Comparison of ENCODE assay signal across 9 cellular contexts in genomic region chr11:61776561-61777075, GRCh38. TPM values are rescaled to one million over a fixed set of nuclear protein-coding genes. Genes with fewer than 3 reads are reported as not detected.
DNase-seq lines count a peak whose midpoint lies in the region; ATAC-seq, FAIRE-seq and TF ChIP-seq lines count a peak whose summit lies in the region.
"Had no signal": no experiment of that assay in that cellular context is flagged by ENCODE, and none has a peak within 500 bp of the region (broad histone marks: within the 10 kb centered on the region; RNA-seq: fewer than 3 reads in every experiment).

No MANE protein-coding gene starts in this region.

- peaks cover 13% of the 10 kb centered on the region for H3K4me1 ChIP-seq in HepG2 (ENCODE audit: insufficient read depth, low read length)

- H3K27ac ChIP-seq in WERI-Rb-1 (no peak overlapping the region), HepG2 (ENCODE audit: extremely low read length, insufficient read depth, low read length) (no peak overlapping the region)
- H3K27ac ChIP-seq: skin epidermis had no signal

- no peak overlapping the region for H2AFZ ChIP-seq in HepG2 (ENCODE audit: low read length)

- CTCF ChIA-PET in HepG2 (lab: Yijun Ruan, JAX; ENCODE audit: low intra/inter-chr PET ratio, low total read pairs): interaction anchor here (1.0 to 3.5 kb wide), 3 partner anchors 20 to 29 kb away, joined by 4 to 51 read pairs (median 38); partner anchors contain the start of gene MYRF

- TF ChIP-seq CTCF in WERI-Rb-1 (IDR thresholded peaks at IDR 0.05; ENCODE audit: low read depth, low read length) (peak; percentile 82), HepG2 (CRISPR knock-in tag; IDR thresholded peaks at IDR 0.05) (peak; percentile 77)

- no peaks in the 10 kb centered on the region for H4K20me1 ChIP-seq in HepG2 (ENCODE audit: insufficient read depth, low read length)

- H3K27me3 ChIP-seq in WERI-Rb-1 (ENCODE audit: insufficient read depth, low read depth, severe bottlenecking) (no peaks in the 10 kb centered on the region), HepG2 (ENCODE audit: control insufficient read depth in 1 of 2, insufficient read depth in 2 of 2, low read length in 2 of 2) (no peaks in the 10 kb centered on the region; a peak in 1 of 5 replicates)

- peak; percentile 75 for ATAC-seq in HepG2
- no peak for ATAC-seq in GM21723 (IDR thresholded peaks at IDR 0.05; ENCODE audit: unreplicated experiment)

- H3K36me3 ChIP-seq in WERI-Rb-1 (no peaks in the 10 kb centered on the region), HepG2 (replicated peaks in 1 of 2; ENCODE audit: control insufficient read depth in 1 of 2, insufficient read depth in 2 of 2, low read length in 2 of 2) (peaks cover 29 to 44% of the 10 kb centered on the region in 2 experiments; a peak in 4 of 5 replicates)

- TF ChIP-seq EP300 in HepG2 (IDR thresholded peaks at IDR 0.05; ENCODE audit: low read depth in 2 of 2, low read length in 2 of 2) (no peak), HepG2 (CRISPR knock-in tag; IDR thresholded peaks at IDR 0.05; ENCODE audit: borderline replicate concordance) (no peak)

- H3K9ac ChIP-seq in HepG2 (ENCODE audit: insufficient read depth, low read depth, low read length): no peak overlapping the region

- in situ Hi-C loops in KBM-7 (cut with MboI; ENCODE audit: low pct_unique_long_range_greater_than_20kb, low sequenced_read_pairs) (no loop called here), HepG2 (cut with HindIII; ENCODE audit: extremely low pct_ligation_motif_present, low pct_unique_long_range_greater_than_20kb) (no loop called here)

- intact Hi-C loops in HepG2 (cut with micrococcal nuclease; ENCODE audit: unreplicated experiment): loop anchor here (1.0 kb wide), 2 partner anchors 22 to 29 kb away; no protein-coding TSS in a partner anchor

- H3K4me3 ChIP-seq in WERI-Rb-1 (ENCODE audit: low read depth, low read length) (no peak overlapping the region), HepG2 (replicated peaks in 1 of 3; ENCODE audit: insufficient read depth in 1 of 3, low read depth in 2 of 3, low read length in 3 of 3) (no peak overlapping the region)

- peak; percentile 89 for TF ChIP-seq RAD21 in HepG2 (CRISPR knock-in tag; IDR thresholded peaks at IDR 0.05)

- peak; percentile 21 for FAIRE-seq in HepG2 (lab: Jason Lieb, UNC)

- WGBS in HepG2 (ENCODE audit: low lambda C conversion rate): 50% methylated on average over 3 of the region's 9 CpGs

- no peak for TF ChIP-seq POLR2A in HepG2 (IDR thresholded peaks at IDR 0.05; ENCODE audit: insufficient read depth in 1 of 2, low read depth in 2 of 2, low read length in 2 of 2)

- no peak overlapping the region for H3K4me2 ChIP-seq in HepG2 (ENCODE audit: low read depth, low read length)

- BruUV-seq in HepG2 (replicated peaks; lab: Mats Ljungman, UMichigan): no TSS peak

- DNase-seq in NCI-H526 (lab: John Stamatoyannopoulos, UW): peak; percentile 21 to 82
- DNase-seq in NCI-H526 treated with DMSO at 0.1 percent for 48 hours (lab: John Stamatoyannopoulos, UW): no peak
- peak; percentile 76 for DNase-seq in KBM-7
- DNase-seq in WERI-Rb-1: peak; percentile 81
- peak; percentile 34 for DNase-seq in central memory CD4-positive, alpha-beta T cell
- DNase-seq in HepG2 (ENCODE audit: low spot score): peak; percentile 59
- DNase-seq in stimulated activated CD8-positive, alpha-beta memory T cell treated with anti-CD3 and anti-CD28 coated beads, Interleukin-4, amount 100 ng/mL, for 48 hours: peak; percentile 84

- H3K9me3 ChIP-seq in WERI-Rb-1 (ENCODE audit: severe bottlenecking) (no peaks in the 10 kb centered on the region), HepG2 (ENCODE audit: low read length) (no peaks in the 10 kb centered on the region)

- POLR2A ChIA-PET in HepG2 (lab: Yijun Ruan, JAX): interaction anchor here (0.7 kb wide), 1 partner anchor 20 kb away, joined by 3 read pairs; no protein-coding TSS in a partner anchor

- no peaks in the 10 kb centered on the region for H3K79me2 ChIP-seq in HepG2 (ENCODE audit: insufficient read depth, low read length)

RNA-seq across cellular contexts. Expression of gene TMEM258, which starts 15.8 kb away (rescaled TPM):
- total RNA-seq in HepG2 (2016; rRNA removed; fragmentation: Illumina TruSeq; extraction: Trizol): 164 and 175 TPM in 2 replicates
- total RNA-seq in HepG2 (2016; cell fraction: cytosol; rRNA removed; fragmentation: Illumina TruSeq; extraction: Trizol; ENCODE audit: low read depth): 124 and 186 TPM in 2 replicates
- 157 and 180 TPM in 2 replicates for total RNA-seq in HepG2 (2016; cell fraction: insoluble cytoplasmic fraction; rRNA removed; fragmentation: Illumina TruSeq; extraction: Trizol)
- 166 and 206 TPM in 2 replicates for total RNA-seq in HepG2 (2016; cell fraction: membrane; rRNA removed; fragmentation: Illumina TruSeq; extraction: Trizol)
- 83.5 and 96.3 TPM in 2 replicates for total RNA-seq in HepG2 (2016; cell fraction: nucleus; rRNA removed; fragmentation: Illumina TruSeq; extraction: Trizol)
- polyA plus RNA-seq in HepG2 (2011; rRNA removed): 363 and 424 TPM in 2 replicates
- polyA plus RNA-seq in HepG2 (2011; cell fraction: cytosol; rRNA removed): 333 and 381 TPM in 2 replicates
- 70.6 and 77.2 TPM in 2 replicates for polyA plus RNA-seq in HepG2 (2011; cell fraction: nucleus; rRNA removed)
- 225 and 301 TPM in 2 replicates for polyA plus RNA-seq in HepG2 (2012)
- polyA plus RNA-seq in HepG2 (2016; cell fraction: cytosol; fragmentation: Illumina TruSeq; extraction: Trizol; ENCODE audit: low read depth): 181 and 226 TPM in 2 replicates
- polyA plus RNA-seq in HepG2 (2016; cell fraction: insoluble cytoplasmic fraction; fragmentation: Illumina TruSeq; extraction: Trizol; ENCODE audit: low read depth): 187 and 188 TPM in 2 replicates
- polyA plus RNA-seq in HepG2 (2016; cell fraction: membrane; fragmentation: Illumina TruSeq; extraction: Trizol; ENCODE audit: low read depth): 185 and 215 TPM in 2 replicates
- polyA plus RNA-seq in HepG2 (2016; cell fraction: nucleus; fragmentation: Illumina TruSeq; extraction: Trizol; ENCODE audit: insufficient read depth, low read depth): 173 and 175 TPM in 2 replicates
- polyA minus RNA-seq in HepG2 (2011; rRNA and poly(A)+ RNA removed; ENCODE audit: low replicate concordance): 153 and 413 TPM in 2 replicates
- polyA minus RNA-seq in HepG2 (2011; cell fraction: cytosol; rRNA and poly(A)+ RNA removed): 79.2 and 82.2 TPM in 2 replicates
- 54.3 and 55.7 TPM in 2 replicates for polyA minus RNA-seq in HepG2 (2011; cell fraction: nucleus; rRNA and poly(A)+ RNA removed)

RNA-seq across cellular contexts. Expression of gene FEN1, which starts 16.1 kb away (rescaled TPM):
- 102 and 116 TPM in 2 replicates for total RNA-seq in HepG2 (2016; rRNA removed; fragmentation: Illumina TruSeq; extraction: Trizol)
- total RNA-seq in HepG2 (2016; cell fraction: cytosol; rRNA removed; fragmentation: Illumina TruSeq; extraction: Trizol; ENCODE audit: low read depth): 9.9 and 12.9 TPM in 2 replicates
- 103 and 117 TPM in 2 replicates for total RNA-seq in HepG2 (2016; cell fraction: insoluble cytoplasmic fraction; rRNA removed; fragmentation: Illumina TruSeq; extraction: Trizol)
- 25.3 and 31.0 TPM in 2 replicates for total RNA-seq in HepG2 (2016; cell fraction: membrane; rRNA removed; fragmentation: Illumina TruSeq; extraction: Trizol)
- 47.5 and 54.1 TPM in 2 replicates for total RNA-seq in HepG2 (2016; cell fraction: nucleus; rRNA removed; fragmentation: Illumina TruSeq; extraction: Trizol)
- polyA plus RNA-seq in HepG2 (2011; rRNA removed): 10.9 and 12.4 TPM in 2 replicates
- 11.9 and 14.6 TPM in 2 replicates for polyA plus RNA-seq in HepG2 (2011; cell fraction: cytosol; rRNA removed)
- polyA plus RNA-seq in HepG2 (2011; cell fraction: nucleus; rRNA removed): 4.0 and 5.3 TPM in 2 replicates
- 11.2 and 20.0 TPM in 2 replicates for polyA plus RNA-seq in HepG2 (2012)
- polyA plus RNA-seq in HepG2 (2016; cell fraction: cytosol; fragmentation: Illumina TruSeq; extraction: Trizol; ENCODE audit: low read depth): 5.2 and 7.1 TPM in 2 replicates
- polyA plus RNA-seq in HepG2 (2016; cell fraction: insoluble cytoplasmic fraction; fragmentation: Illumina TruSeq; extraction: Trizol; ENCODE audit: low read depth): 94.2 and 98.7 TPM in 2 replicates
- polyA plus RNA-seq in HepG2 (2016; cell fraction: membrane; fragmentation: Illumina TruSeq; extraction: Trizol; ENCODE audit: low read depth): 12.2 and 15.7 TPM in 2 replicates
- polyA plus RNA-seq in HepG2 (2016; cell fraction: nucleus; fragmentation: Illumina TruSeq; extraction: Trizol; ENCODE audit: insufficient read depth, low read depth): 60.2 and 63.1 TPM in 2 replicates
- 25.3 and 218 TPM in 2 replicates for polyA minus RNA-seq in HepG2 (2011; rRNA and poly(A)+ RNA removed; ENCODE audit: low replicate concordance)
- polyA minus RNA-seq in HepG2 (2011; cell fraction: cytosol; rRNA and poly(A)+ RNA removed): 7.6 and 10.2 TPM in 2 replicates
- polyA minus RNA-seq in HepG2 (2011; cell fraction: nucleus; rRNA and poly(A)+ RNA removed): 10.8 and 11.8 TPM in 2 replicates

RNA-seq across cellular contexts. Expression of gene MYRF, which starts 24.2 kb away (rescaled TPM):
- 7.9 and 10.2 TPM in 2 replicates for total RNA-seq in HepG2 (2016; rRNA removed; fragmentation: Illumina TruSeq; extraction: Trizol)
- total RNA-seq in HepG2 (2016; cell fraction: cytosol; rRNA removed; fragmentation: Illumina TruSeq; extraction: Trizol; ENCODE audit: low read depth): 6.6 and 7.4 TPM in 2 replicates
- total RNA-seq in HepG2 (2016; cell fraction: insoluble cytoplasmic fraction; rRNA removed; fragmentation: Illumina TruSeq; extraction: Trizol): 6.8 and 10.3 TPM in 2 replicates
- 8.2 and 8.5 TPM in 2 replicates for total RNA-seq in HepG2 (2016; cell fraction: membrane; rRNA removed; fragmentation: Illumina TruSeq; extraction: Trizol)
- 16.7 and 20.6 TPM in 2 replicates for total RNA-seq in HepG2 (2016; cell fraction: nucleus; rRNA removed; fragmentation: Illumina TruSeq; extraction: Trizol)
- 25.9 and 33.2 TPM in 2 replicates for polyA plus RNA-seq in HepG2 (2011; rRNA removed)
- 17.4 and 19.1 TPM in 2 replicates for polyA plus RNA-seq in HepG2 (2011; cell fraction: cytosol; rRNA removed)
- 140 and 154 TPM in 2 replicates for polyA plus RNA-seq in HepG2 (2011; cell fraction: nucleus; rRNA removed)
- polyA plus RNA-seq in HepG2 (2012): 27.5 and 41.4 TPM in 2 replicates
- 1.8 and 2.1 TPM in 2 replicates for polyA plus RNA-seq in HepG2 (2016; cell fraction: cytosol; fragmentation: Illumina TruSeq; extraction: Trizol; ENCODE audit: low read depth)
- polyA plus RNA-seq in HepG2 (2016; cell fraction: insoluble cytoplasmic fraction; fragmentation: Illumina TruSeq; extraction: Trizol; ENCODE audit: low read depth): 12.8 and 17.2 TPM in 2 replicates
- polyA plus RNA-seq in HepG2 (2016; cell fraction: membrane; fragmentation: Illumina TruSeq; extraction: Trizol; ENCODE audit: low read depth): 5.7 and 6.2 TPM in 2 replicates
- 69.8 and 76.1 TPM in 2 replicates for polyA plus RNA-seq in HepG2 (2016; cell fraction: nucleus; fragmentation: Illumina TruSeq; extraction: Trizol; ENCODE audit: insufficient read depth, low read depth)
- polyA minus RNA-seq in HepG2 (2011; rRNA and poly(A)+ RNA removed; ENCODE audit: low replicate concordance): 2.9 and 52.2 TPM in 2 replicates
- 27.3 and 36.7 TPM in 2 replicates for polyA minus RNA-seq in HepG2 (2011; cell fraction: cytosol; rRNA and poly(A)+ RNA removed)
- polyA minus RNA-seq in HepG2 (2011; cell fraction: nucleus; rRNA and poly(A)+ RNA removed): 39.0 and 39.4 TPM in 2 replicates

RNA-seq across cellular contexts. Expression of gene FADS1, which starts 40.2 kb away (rescaled TPM):
- total RNA-seq in HepG2 (2016; rRNA removed; fragmentation: Illumina TruSeq; extraction: Trizol): 65.8 and 108 TPM in 2 replicates
- 28.4 and 32.7 TPM in 2 replicates for total RNA-seq in HepG2 (2016; cell fraction: cytosol; rRNA removed; fragmentation: Illumina TruSeq; extraction: Trizol; ENCODE audit: low read depth)
- 63.3 and 108 TPM in 2 replicates for total RNA-seq in HepG2 (2016; cell fraction: insoluble cytoplasmic fraction; rRNA removed; fragmentation: Illumina TruSeq; extraction: Trizol)
- total RNA-seq in HepG2 (2016; cell fraction: membrane; rRNA removed; fragmentation: Illumina TruSeq; extraction: Trizol): 64.5 and 65.2 TPM in 2 replicates
- total RNA-seq in HepG2 (2016; cell fraction: nucleus; rRNA removed; fragmentation: Illumina TruSeq; extraction: Trizol): 91.8 and 110 TPM in 2 replicates
- 91.8 and 98.4 TPM in 2 replicates for polyA plus RNA-seq in HepG2 (2011; rRNA removed)
- polyA plus RNA-seq in HepG2 (2011; cell fraction: cytosol; rRNA removed): 80.8 and 110 TPM in 2 replicates
- 56.1 and 66.5 TPM in 2 replicates for polyA plus RNA-seq in HepG2 (2011; cell fraction: nucleus; rRNA removed)
- 70.6 and 81.6 TPM in 2 replicates for polyA plus RNA-seq in HepG2 (2012)
- polyA plus RNA-seq in HepG2 (2016; cell fraction: cytosol; fragmentation: Illumina TruSeq; extraction: Trizol; ENCODE audit: low read depth): 18.4 and 22.5 TPM in 2 replicates
- polyA plus RNA-seq in HepG2 (2016; cell fraction: insoluble cytoplasmic fraction; fragmentation: Illumina TruSeq; extraction: Trizol; ENCODE audit: low read depth): 56.1 and 57.8 TPM in 2 replicates
- polyA plus RNA-seq in HepG2 (2016; cell fraction: membrane; fragmentation: Illumina TruSeq; extraction: Trizol; ENCODE audit: low read depth): 34.4 and 36.5 TPM in 2 replicates
- 134 TPM in 2 replicates for polyA plus RNA-seq in HepG2 (2016; cell fraction: nucleus; fragmentation: Illumina TruSeq; extraction: Trizol; ENCODE audit: insufficient read depth, low read depth)
- polyA minus RNA-seq in HepG2 (2011; rRNA and poly(A)+ RNA removed; ENCODE audit: low replicate concordance): 305 and 789 TPM in 2 replicates
- 108 and 118 TPM in 2 replicates for polyA minus RNA-seq in HepG2 (2011; cell fraction: cytosol; rRNA and poly(A)+ RNA removed)
- polyA minus RNA-seq in HepG2 (2011; cell fraction: nucleus; rRNA and poly(A)+ RNA removed): 63.0 and 82.7 TPM in 2 replicates

RNA-seq across cellular contexts. Expression of gene FADS2, which starts 51.5 kb away (rescaled TPM):
- total RNA-seq in HepG2 (2016; rRNA removed; fragmentation: Illumina TruSeq; extraction: Trizol): 54.7 and 124 TPM in 2 replicates
- 17.6 and 17.8 TPM in 2 replicates for total RNA-seq in HepG2 (2016; cell fraction: cytosol; rRNA removed; fragmentation: Illumina TruSeq; extraction: Trizol; ENCODE audit: low read depth)
- total RNA-seq in HepG2 (2016; cell fraction: insoluble cytoplasmic fraction; rRNA removed; fragmentation: Illumina TruSeq; extraction: Trizol): 51.3 and 120 TPM in 2 replicates
- 42.1 and 45.1 TPM in 2 replicates for total RNA-seq in HepG2 (2016; cell fraction: membrane; rRNA removed; fragmentation: Illumina TruSeq; extraction: Trizol)
- total RNA-seq in HepG2 (2016; cell fraction: nucleus; rRNA removed; fragmentation: Illumina TruSeq; extraction: Trizol): 103 and 115 TPM in 2 replicates
- polyA plus RNA-seq in HepG2 (2011; rRNA removed): 90.1 and 125 TPM in 2 replicates
- polyA plus RNA-seq in HepG2 (2011; cell fraction: cytosol; rRNA removed): 66.9 and 93.5 TPM in 2 replicates
- 77.8 and 97.6 TPM in 2 replicates for polyA plus RNA-seq in HepG2 (2011; cell fraction: nucleus; rRNA removed)
- polyA plus RNA-seq in HepG2 (2012): 111 and 112 TPM in 2 replicates
- polyA plus RNA-seq in HepG2 (2016; cell fraction: cytosol; fragmentation: Illumina TruSeq; extraction: Trizol; ENCODE audit: low read depth): 16.3 and 18.5 TPM in 2 replicates
- polyA plus RNA-seq in HepG2 (2016; cell fraction: insoluble cytoplasmic fraction; fragmentation: Illumina TruSeq; extraction: Trizol; ENCODE audit: low read depth): 43.7 and 53.6 TPM in 2 replicates
- 27.1 and 32.3 TPM in 2 replicates for polyA plus RNA-seq in HepG2 (2016; cell fraction: membrane; fragmentation: Illumina TruSeq; extraction: Trizol; ENCODE audit: low read depth)
- 153 and 164 TPM in 2 replicates for polyA plus RNA-seq in HepG2 (2016; cell fraction: nucleus; fragmentation: Illumina TruSeq; extraction: Trizol; ENCODE audit: insufficient read depth, low read depth)
- 240 and 324 TPM in 2 replicates for polyA minus RNA-seq in HepG2 (2011; rRNA and poly(A)+ RNA removed; ENCODE audit: low replicate concordance)
- polyA minus RNA-seq in HepG2 (2011; cell fraction: cytosol; rRNA and poly(A)+ RNA removed): 65.5 and 71.3 TPM in 2 replicates
- polyA minus RNA-seq in HepG2 (2011; cell fraction: nucleus; rRNA and poly(A)+ RNA removed): 23.2 and 36.6 TPM in 2 replicates
